ENCODE assay signal across 8 cellular contexts in the genomic region with DNA sequence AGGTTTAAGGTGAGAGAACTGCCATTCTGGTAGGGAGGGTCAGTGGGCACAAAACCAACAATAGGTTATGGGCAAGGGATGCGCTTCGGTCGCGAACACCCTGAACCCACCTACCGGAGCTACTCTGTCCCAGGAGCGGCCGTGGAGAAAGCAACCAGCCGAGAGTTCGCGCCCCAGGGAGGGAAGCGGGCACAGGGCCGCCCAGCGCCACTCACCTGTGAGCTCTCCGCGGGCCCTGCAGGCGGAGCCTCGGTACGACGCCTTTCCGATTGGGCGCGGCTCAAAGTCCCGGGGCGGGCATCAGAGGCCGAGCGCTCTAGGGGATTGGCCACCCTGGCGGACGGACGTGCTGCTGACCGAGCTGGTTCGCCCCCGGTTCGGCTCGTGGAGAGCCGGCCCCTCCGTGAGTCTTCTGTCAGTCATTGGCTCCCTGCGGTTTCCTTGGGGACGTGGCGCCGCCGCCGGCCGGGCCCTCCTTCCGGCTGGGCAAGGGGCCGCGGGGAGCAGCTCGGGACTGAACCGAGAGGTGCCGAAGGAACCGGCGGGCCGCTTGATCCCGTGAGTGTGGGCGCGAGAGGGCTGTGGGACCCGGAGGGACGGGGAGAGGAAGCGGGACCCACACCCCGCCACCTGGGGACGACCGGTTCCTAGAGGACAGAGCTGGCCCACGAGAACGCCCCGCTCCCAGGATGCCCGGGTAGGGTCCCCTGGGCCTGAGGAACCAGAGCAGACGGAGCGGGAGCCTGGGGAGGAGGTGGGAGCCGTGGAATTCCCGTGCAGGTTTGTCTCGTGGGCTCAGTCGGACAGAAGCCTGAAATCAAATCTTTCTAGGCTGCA. TPM values are rescaled to one million over a fixed set of nuclear protein-coding genes. Genes with fewer than 3 reads are reported as not detected.
DNase-seq lines count a peak whose midpoint lies in the region; ATAC-seq and FAIRE-seq lines count a peak whose summit lies in the region.

A gene with protein sequence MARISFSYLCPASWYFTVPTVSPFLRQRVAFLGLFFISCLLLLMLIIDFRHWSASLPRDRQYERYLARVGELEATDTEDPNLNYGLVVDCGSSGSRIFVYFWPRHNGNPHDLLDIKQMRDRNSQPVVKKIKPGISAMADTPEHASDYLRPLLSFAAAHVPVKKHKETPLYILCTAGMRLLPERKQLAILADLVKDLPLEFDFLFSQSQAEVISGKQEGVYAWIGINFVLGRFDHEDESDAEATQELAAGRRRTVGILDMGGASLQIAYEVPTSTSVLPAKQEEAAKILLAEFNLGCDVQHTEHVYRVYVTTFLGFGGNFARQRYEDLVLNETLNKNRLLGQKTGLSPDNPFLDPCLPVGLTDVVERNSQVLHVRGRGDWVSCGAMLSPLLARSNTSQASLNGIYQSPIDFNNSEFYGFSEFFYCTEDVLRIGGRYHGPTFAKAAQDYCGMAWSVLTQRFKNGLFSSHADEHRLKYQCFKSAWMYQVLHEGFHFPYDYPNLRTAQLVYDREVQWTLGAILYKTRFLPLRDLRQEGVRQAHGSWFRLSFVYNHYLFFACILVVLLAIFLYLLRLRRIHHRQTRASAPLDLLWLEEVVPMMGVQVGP (plus strand): TSS at position 479 of the 837 bp plus-strand sequence. CDS start 448 bp downstream, outside the sequence.

- 1% methylated on average over 55 to 62 of the region's 71 CpGs for WGBS in mesodermal cell (ENCODE audit: insufficient coverage in 2 of 2), 2 experiments

- H3K9me3 ChIP-seq in NT2/D1 (ENCODE audit: insufficient read depth, low read length) (no peaks in the 10 kb centered on the region), mesodermal cell (ENCODE audit: control insufficient read depth, low read length) (no peaks in the 10 kb centered on the region)

- H3K27ac ChIP-seq in mesodermal cell (ENCODE audit: low read depth, low read length, severe bottlenecking) = peak within 1 kb of the TSS; percentile 72

- peak; percentile 99 for ATAC-seq in GM21390 (IDR thresholded peaks at IDR 0.05; ENCODE audit: unreplicated experiment)

- DNase-seq in Caki2 (ENCODE audit: low read depth) = peak; percentile 93
- DNase-seq in HUDEP-2 (lab: John Stamatoyannopoulos, UW; ENCODE audit: unreplicated experiment in 76 of 76) = peak in 75 of 76 experiments; percentile 38 to 95 (median 88)
- DNase-seq in NT2/D1 (ENCODE audit: low read depth, low spot score) = peak; percentile 93
- DNase-seq in activated CD8-positive, alpha-beta memory T cell treated with anti-CD3 and anti-CD28 coated beads, Interleukin-2, amount 50 U/mL, for 24 hours (ENCODE audit: extremely low read depth) = peak; percentile 85
- DNase-seq in stimulated activated CD8-positive, alpha-beta memory T cell treated with anti-CD3 and anti-CD28 coated beads, Interleukin-15, amount 100 ng/mL, for 24 hours (ENCODE audit: low read depth) = peak; percentile 72

- H3K4me3 ChIP-seq in NT2/D1 (ENCODE audit: insufficient read length, low read depth) (peak within 1 kb of the TSS; percentile 88), mesodermal cell (ENCODE audit: extremely low read depth, insufficient read depth, low read length, poor library complexity, severe bottlenecking) (peak within 1 kb of the TSS; percentile 82)

- H3K4me1 ChIP-seq in NT2/D1 (ENCODE audit: insufficient read depth, insufficient read length) = no peaks in the 10 kb centered on the region
- H3K4me1 ChIP-seq in mesodermal cell (ENCODE audit: control insufficient read depth, insufficient read depth, low read length, poor library complexity, severe bottlenecking) = peaks cover 7% of the 10 kb centered on the region

- peak; percentile 90 for FAIRE-seq in endometrium (lab: Jason Lieb, UNC)

- peaks cover 17% of the 10 kb centered on the region for H3K27me3 ChIP-seq in NT2/D1 (ENCODE audit: insufficient read depth, insufficient read length)

- in situ Hi-C loops in Caki2 (cut with HindIII; ENCODE audit: low pct_unique_long_range_greater_than_20kb, low sequenced_read_pairs) = no loop called here

- H3K9ac ChIP-seq in NT2/D1 (ENCODE audit: insufficient read length, low read depth) = peak within 1 kb of the TSS; percentile 93

- peaks cover 11% of the 10 kb centered on the region for H3K36me3 ChIP-seq in NT2/D1 (ENCODE audit: insufficient read depth, insufficient read length, low read length)
- peaks cover 14% of the 10 kb centered on the region for H3K36me3 ChIP-seq in mesodermal cell (ENCODE audit: control insufficient read depth, insufficient read depth, low read length)

RNA-seq across cellular contexts. Expression of the gene that starts here (rescaled TPM):
- 41.6 and 44.5 TPM in 2 replicates for total RNA-seq in Caki2 (2014; rRNA removed; shearing (Covaris generic); ENCODE audit: low replicate concordance)
- 10.4 TPM for polyA plus RNA-seq in mesodermal cell (2013, experiment 1 of 2)
- 8.5 TPM for polyA plus RNA-seq in mesodermal cell (2013, experiment 2 of 2)

Comparison
In these comparisons a context has a peak if more than half of its experiments do, and no peak if none do; other contexts are left out.
1. Peak in every context shown above with its lines: DNase-seq, ATAC-seq, H3K4me3 ChIP-seq and H3K27ac ChIP-seq.